25 cellular contexts compared by ENCODE assay signal in genomic region chrX:19075754-19076153, GRCh38. TPM values are rescaled to one million over a fixed set of nuclear protein-coding genes. Genes with fewer than 3 reads are reported as not detected.
DNase-seq lines count a peak whose midpoint lies in the region; ATAC-seq, FAIRE-seq and TF ChIP-seq lines count a peak whose summit lies in the region.
"Had no signal": no experiment of that assay in that cellular context is flagged by ENCODE, and none has a peak within 500 bp of the region (broad histone marks: within the 10 kb centered on the region; RNA-seq: fewer than 3 reads in every experiment).

No MANE protein-coding gene starts in this region.

- BruUV-seq in GM12878 (replicated peaks; lab: Mats Ljungman, UMichigan), result no TSS peak

- no peaks in the 10 kb centered on the region for H3K36me3 ChIP-seq in GM12878 (ENCODE audit: control insufficient read depth in 2 of 2, insufficient read depth in 2 of 2, low read length in 1 of 2)
- H3K36me3 ChIP-seq: BE2C had no signal

- SMC1A ChIA-PET in GM12878 (lab: Charles Lee; ENCODE audit: uncharacterized antibody, unreplicated experiment), result no interaction called here

- H3K79me2 ChIP-seq in GM12878 (ENCODE audit: control insufficient read depth, insufficient read depth, low read length), result no peaks in the 10 kb centered on the region

- RAD21 ChIA-PET in GM12878 (lab: Charles Lee; ENCODE audit: unreplicated experiment), result no interaction called here

- no peak for TF ChIP-seq RAD21 in GM12878 (IDR thresholded peaks at IDR 0.05; ENCODE audit: insufficient read depth, low read depth, low read length)

- in situ Hi-C loops in GM12878 (cut with MboI), result no loop called here

- no peaks in the 10 kb centered on the region for H3K27me3 ChIP-seq in GM12878 (replicated peaks in 1 of 2; ENCODE audit: control insufficient read depth in 2 of 2, insufficient read depth in 2 of 2, low read length in 1 of 2)
- H3K27me3 ChIP-seq: BE2C had no signal

- peaks cover 3% of the 10 kb centered on the region for H3K4me1 ChIP-seq in GM12878 (ENCODE audit: control insufficient read depth, insufficient read depth, low read length)
- H3K4me1 ChIP-seq: BE2C had no signal

- TF ChIP-seq EP300 in GM12878 (IDR thresholded peaks at IDR 0.05; ENCODE audit: borderline replicate concordance in 1 of 2, control insufficient read depth in 1 of 2, low read depth in 2 of 2, low read length in 2 of 2), result no peak

- DNase-seq in GM12891 (ENCODE audit: insufficient read length, low spot score) (no peak), GM12878 (ENCODE audit: low read depth, low spot score) (no peak), midbrain (lab: John Stamatoyannopoulos, UW) (no peak), coronary artery (ENCODE audit: low spot score) (no peak)
- no peak for DNase-seq in activated CD4-positive, alpha-beta T cell treated with anti-CD3 and anti-CD28 coated beads for 36 hours
- DNase-seq: ACHN; BE2C; C1 segment of cervical spinal cord; CD4-positive, CD25-positive, alpha-beta regulatory T cell; CD8-positive, alpha-beta memory T cell; COR-L47; DMS 273 treated with DMSO at 0.1 percent for 48 hours; DMS53; DND-41; EL; GOT3; H7; HFFc6; KBM-7 had no signal

- H3K27ac ChIP-seq in GM12878 (ENCODE audit: control insufficient read depth, insufficient read depth), result no peak overlapping the region
- H3K27ac ChIP-seq in coronary artery, result no peak overlapping the region

- H3K4me2 ChIP-seq in GM12878 (ENCODE audit: control insufficient read depth, insufficient read depth), result no peak overlapping the region

- intact Hi-C loops in GM12878 (cut with micrococcal nuclease; ENCODE audit: unreplicated experiment), result no loop called here
- intact Hi-C loops in activated CD4-positive, alpha-beta T cell treated with anti-CD3 and anti-CD28 coated beads for 36 hours (cut with DNase I, micrococcal nuclease), result no loop called here

- H3K9me3 Mint-ChIP-seq in activated CD4-positive, alpha-beta T cell treated with anti-CD3 and anti-CD28 coated beads for 36 hours (ENCODE audit: low read depth), result no peaks in the 10 kb centered on the region
- H3K9me3 Mint-ChIP-seq: HFFc6 had no signal

- H3K27ac Mint-ChIP-seq in activated CD4-positive, alpha-beta T cell treated with anti-CD3 and anti-CD28 coated beads for 36 hours, result no peak overlapping the region
- H3K27ac Mint-ChIP-seq: CD4-positive, CD25-positive, alpha-beta regulatory T cell; HFFc6; IgD-negative memory B cell had no signal

- no peaks in the 10 kb centered on the region for H3K4me1 Mint-ChIP-seq in activated CD4-positive, alpha-beta T cell treated with anti-CD3 and anti-CD28 coated beads for 36 hours
- H3K4me1 Mint-ChIP-seq: CD4-positive, CD25-positive, alpha-beta regulatory T cell; CD8-positive, alpha-beta memory T cell had no signal

- H3K4me3 ChIP-seq in GM12878 (no peak overlapping the region), coronary artery (no peak overlapping the region)

- CTCF ChIA-PET in GM12878 (lab: Yijun Ruan, JAX), result no interaction called here
- CTCF ChIA-PET in activated CD4-positive, alpha-beta T cell treated with anti-CD3 and anti-CD28 coated beads for 36 hours (lab: Charles Lee), result no interaction called here

- FAIRE-seq in GM12891 (lab: Jason Lieb, UNC) (peak; percentile 73), GM12878 (lab: Jason Lieb, UNC) (no peak)
- FAIRE-seq: A204.1, HepG2 had no signal

- POLR2A ChIA-PET in GM12878 (lab: Charles Lee), result no interaction called here
- POLR2A ChIA-PET in activated CD4-positive, alpha-beta T cell treated with anti-CD3 and anti-CD28 coated beads for 36 hours (lab: Charles Lee), result no interaction called here

- TF ChIP-seq POLR2A in GM12891 (IDR thresholded peaks at IDR 0.05; ENCODE audit: low read depth, low read length) (no peak), GM12878 (IDR thresholded peaks at IDR 0.05; ENCODE audit: low read depth, low read length) (no peak)

- H2AFZ ChIP-seq in GM12878 (ENCODE audit: control insufficient read depth, low read depth, low read length), result no peak overlapping the region

- no peak overlapping the region for H3K9ac ChIP-seq in GM12878 (ENCODE audit: control insufficient read depth, insufficient read depth, low read length)

- no peaks in the 10 kb centered on the region for H3K36me3 Mint-ChIP-seq in activated CD4-positive, alpha-beta T cell treated with anti-CD3 and anti-CD28 coated beads for 36 hours (ENCODE audit: low read depth)
- H3K36me3 Mint-ChIP-seq: CD4-positive, CD25-positive, alpha-beta regulatory T cell; CD8-positive, alpha-beta memory T cell had no signal

- H3K4me3 Mint-ChIP-seq in activated CD4-positive, alpha-beta T cell treated with anti-CD3 and anti-CD28 coated beads for 36 hours, result no peak overlapping the region
- H3K4me3 Mint-ChIP-seq: CD4-positive, CD25-positive, alpha-beta regulatory T cell; CD8-positive, alpha-beta memory T cell; HFFc6; IgD-negative memory B cell had no signal

- TF ChIP-seq CTCF in GM12878 (IDR thresholded peaks at IDR 0.05 in 2 of 3, conservative IDR thresholded peaks at IDR 0.05 in 1 of 3; ENCODE audit: control insufficient read depth in 2 of 3, extremely low read depth in 1 of 3, insufficient read depth in 1 of 3, low read depth in 3 of 3, low read length in 3 of 3) (no peak), coronary artery (IDR thresholded peaks at IDR 0.05) (no peak)

- no peaks in the 10 kb centered on the region for H4K20me1 ChIP-seq in GM12878 (ENCODE audit: control insufficient read depth, insufficient read depth)

- no peaks in the 10 kb centered on the region; the same call in 2 of the 3 replicates for H3K9me3 ChIP-seq in GM12878 (replicated peaks; ENCODE audit: control insufficient read depth, insufficient read depth, low read length)
- H3K9me3 ChIP-seq: BE2C had no signal

- H3K27me3 Mint-ChIP-seq in activated CD4-positive, alpha-beta T cell treated with anti-CD3 and anti-CD28 coated beads for 36 hours, result no peaks in the 10 kb centered on the region
- H3K27me3 Mint-ChIP-seq: CD4-positive, CD25-positive, alpha-beta regulatory T cell had no signal

- peak; percentile 48 for ATAC-seq in GM21360 (IDR thresholded peaks at IDR 0.05; ENCODE audit: unreplicated experiment)
- peak; percentile 82 for ATAC-seq in GM12878
- no peak for ATAC-seq in activated CD4-positive, alpha-beta T cell treated with anti-CD3 and anti-CD28 coated beads for 36 hours
- ATAC-seq: HCT116, HepG2 had no signal

TF ChIP-seq in GM12891, 5 proteins besides CTCF, POLR2A, EP300 and RAD21:
- TF ChIP-seq SPI1 (IDR thresholded peaks at IDR 0.05; ENCODE audit: low read depth, low read length) (no peak), TAF1 (IDR thresholded peaks at IDR 0.05; ENCODE audit: low read depth, low read length) (no peak)

TF ChIP-seq in GM12878, 131 proteins besides CTCF, POLR2A, EP300 and RAD21:
- peak; percentile 63; the same call in 1 of the 2 replicates for TF ChIP-seq RUNX3 (IDR thresholded peaks at IDR 0.05; ENCODE audit: low read length)
- TF ChIP-seq ZBTB33 (IDR thresholded peaks at IDR 0.05), result no peak
TF ChIP-seq in GM12878: peak in this region for 1.

RNA-seq across cellular contexts. Expression of gene ADGRG2, which starts 46.5 kb away (rescaled TPM):
- 0.05 TPM for polyA plus RNA-seq in GM12891 (2012; ENCODE audit: low read depth, missing spikeins)
- total RNA-seq in GM12878 (2013; cell fraction: nucleolus; rRNA removed), result not detected in 2 replicates
- not detected in 2 replicates for total RNA-seq in GM12878 (2014; rRNA removed)
- total RNA-seq in GM12878 (2014; rRNA removed; fragmentation: Illumina TruSeq; extraction: Trizol), result not detected in 2 replicates
- 0.03 TPM in 1 of 2 replicates, not detected in the other for total RNA-seq in GM12878 (2021)
- polyA plus RNA-seq in GM12878 (2011; ENCODE audit: low read depth), result not detected
- 0.29 and 0.36 TPM in 2 replicates for polyA plus RNA-seq in GM12878 (2011; rRNA removed)
- polyA plus RNA-seq in GM12878 (2011; cell fraction: cytosol; rRNA removed), result 0.20 and 0.25 TPM in 2 replicates
- polyA plus RNA-seq in GM12878 (2011; cell fraction: nucleus; rRNA removed), result 0.34 and 0.82 TPM in 2 replicates
- 0.03 TPM in 1 of 2 replicates, not detected in the other for polyA plus RNA-seq in GM12878 (2012)
- polyA plus RNA-seq in GM12878 (2014; fragmentation: Illumina TruSeq; extraction: Trizol), result 0.06 TPM in 1 of 2 replicates, not detected in the other
- polyA plus RNA-seq in GM12878 (2014; fragmentation: Nextera tagmentation; extraction: Ambion mirVana), result under 1 TPM; 0.02 to 0.05 TPM
- polyA plus RNA-seq in GM12878 (2014; rRNA removed), result 0.03 TPM in 1 of 2 replicates, not detected in the other
- polyA plus RNA-seq in GM12878 (2016; fragmentation: Nextera tagmentation; extraction: Ambion mirVana), result under 1 TPM; 0.03 to 0.18 TPM
- 0.22 and 0.26 TPM in 2 replicates for polyA minus RNA-seq in GM12878 (2011; rRNA and poly(A)+ RNA removed)
- not detected in 2 replicates for polyA minus RNA-seq in GM12878 (2011; cell fraction: cytosol; rRNA and poly(A)+ RNA removed)
- 0.19 and 0.24 TPM in 2 replicates for polyA minus RNA-seq in GM12878 (2011; cell fraction: nucleus; rRNA and poly(A)+ RNA removed)
- total RNA-seq in activated CD4-positive, alpha-beta T cell treated with anti-CD3 and anti-CD28 coated beads for 36 hours, result not detected
- total RNA-seq: CD4-positive, CD25-positive, alpha-beta regulatory T cell; CD8-positive, alpha-beta memory T cell; G401; HepG2; HFFc6 had no signal
- polyA plus RNA-seq: CD4-positive, CD25-positive, alpha-beta regulatory T cell; HepG2 had no signal
